14 cellular contexts compared by ENCODE assay signal in the genomic region with DNA sequence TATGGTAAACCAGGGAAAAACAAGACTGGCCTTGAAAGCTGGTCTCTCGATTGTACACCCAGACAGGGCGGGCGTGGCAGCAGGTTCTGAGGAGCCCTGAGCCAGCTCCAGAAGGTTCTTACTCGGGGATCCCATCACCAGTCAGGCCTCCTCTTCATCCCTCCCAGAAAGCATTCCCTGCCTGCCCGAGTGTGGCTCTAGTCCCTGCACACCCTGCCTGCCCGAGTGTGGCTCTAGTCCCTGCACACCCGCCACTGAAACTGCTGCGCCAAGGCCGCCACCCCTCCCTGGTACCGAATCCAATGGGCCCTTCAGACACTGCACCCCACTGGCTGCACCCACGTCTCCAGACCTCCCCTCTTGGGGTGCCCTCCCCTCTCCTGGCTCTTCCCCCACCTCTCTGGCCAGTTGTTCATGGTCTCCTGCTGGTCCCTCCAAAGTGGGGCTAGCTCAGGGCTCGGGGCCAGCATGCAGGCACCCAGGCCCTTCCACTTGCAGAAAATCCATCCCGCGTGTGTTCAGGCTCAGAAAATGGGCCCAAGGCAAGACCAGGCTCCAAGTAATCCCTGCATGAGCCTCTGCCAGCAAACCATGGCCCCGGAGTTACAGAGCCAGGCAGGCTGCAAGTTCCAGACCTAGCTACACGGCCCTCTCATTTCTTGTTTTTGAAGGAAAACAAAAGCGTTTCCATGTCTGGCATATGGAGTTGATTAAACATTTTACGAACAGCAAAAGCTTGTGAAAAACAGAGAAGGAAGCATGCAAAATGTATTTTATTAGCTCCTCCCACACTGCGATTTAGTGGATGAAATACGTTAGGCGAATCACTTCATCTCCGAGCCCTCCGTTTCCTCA. TPM values are rescaled to one million over a fixed set of nuclear protein-coding genes. Genes with fewer than 3 reads are reported as not detected.
DNase-seq lines count a peak whose midpoint lies in the region; ATAC-seq and TF ChIP-seq lines count a peak whose summit lies in the region.
"Had no signal": no experiment of that assay in that cellular context is flagged by ENCODE, and none has a peak within 500 bp of the region (broad histone marks: within the 10 kb centered on the region; RNA-seq: fewer than 3 reads in every experiment).

No MANE protein-coding gene starts in this region.

- H3K4me3 Mint-ChIP-seq in natural killer cell treated with Interleukin-12 subunit alpha and Interleukin-12 subunit beta and Interleukin-15 and Interleukin-18, amount 100 ng/mL, for 72 hours, result no peak overlapping the region
- no peak overlapping the region for H3K4me3 Mint-ChIP-seq in natural killer cell
- H3K4me3 Mint-ChIP-seq in dendritic cell treated with granulocyte-macrophage colony-stimulating factor and Interleukin-4, amounts not matched to agents 40 ng/mL and 50 ng/mL, for 4 days, result no peak overlapping the region
- H3K4me3 Mint-ChIP-seq in neural crest cell, result no peak overlapping the region
- no peak overlapping the region for H3K4me3 Mint-ChIP-seq in nephron progenitor cell
- H3K4me3 Mint-ChIP-seq: activated B cell treated with CpG ODN at 0.5 μM for 24 hours had no signal

- H3K9me3 Mint-ChIP-seq in natural killer cell treated with Interleukin-12 subunit alpha and Interleukin-12 subunit beta and Interleukin-15 and Interleukin-18, amount 100 ng/mL, for 72 hours, result no peaks in the 10 kb centered on the region
- H3K9me3 Mint-ChIP-seq in natural killer cell (no peaks in the 10 kb centered on the region), neural crest cell (no peaks in the 10 kb centered on the region), nephron progenitor cell (no peaks in the 10 kb centered on the region)
- H3K9me3 Mint-ChIP-seq in dendritic cell treated with granulocyte-macrophage colony-stimulating factor and Interleukin-4, amounts not matched to agents 40 ng/mL and 50 ng/mL, for 4 days, result no peaks in the 10 kb centered on the region
- H3K9me3 Mint-ChIP-seq: activated B cell treated with CpG ODN at 0.5 μM for 24 hours had no signal

- intact Hi-C loops in natural killer cell (cut with micrococcal nuclease), result no loop called here
- intact Hi-C loops in dendritic cell treated with granulocyte-macrophage colony-stimulating factor and Interleukin-4, amounts not matched to agents 40 ng/mL and 50 ng/mL, for 4 days (cut with micrococcal nuclease), result no loop called here

- DNase-seq in natural killer cell treated with Interleukin-12 subunit alpha and Interleukin-12 subunit beta and Interleukin-15 and Interleukin-18, amount 100 ng/mL, for 72 hours (ENCODE audit: low spot score), result peak; percentile 42
- DNase-seq in natural killer cell, result no peak
- no peak for DNase-seq in neural crest cell (ENCODE audit: low read depth, low spot score)
- no peak for DNase-seq in nephron progenitor cell
- DNase-seq: activated B cell treated with CpG ODN at 0.5 μM for 24 hours; activated T-cell treated with anti-CD3 and anti-CD28 coated beads, Interleukin-2, amount 50 U/mL, for 1 hour; DMS 273 treated with DMSO at 0.1 percent for 48 hours; effector memory CD4-positive, alpha-beta T cell; NCI-H1694; SJCRH30 had no signal

- no peaks in the 10 kb centered on the region for H3K27me3 Mint-ChIP-seq in natural killer cell treated with Interleukin-12 subunit alpha and Interleukin-12 subunit beta and Interleukin-15 and Interleukin-18, amount 100 ng/mL, for 72 hours
- H3K27me3 Mint-ChIP-seq in natural killer cell (ENCODE audit: low read depth in 2 of 2) (no peaks in the 10 kb centered on the region), neural crest cell (ENCODE audit: low read depth) (no peaks in the 10 kb centered on the region), nephron progenitor cell (ENCODE audit: low read depth, poor library complexity) (peaks cover 16% of the 10 kb centered on the region)
- H3K27me3 Mint-ChIP-seq in dendritic cell treated with granulocyte-macrophage colony-stimulating factor and Interleukin-4, amounts not matched to agents 40 ng/mL and 50 ng/mL, for 4 days, result no peaks in the 10 kb centered on the region
- H3K27me3 Mint-ChIP-seq: activated B cell treated with CpG ODN at 0.5 μM for 24 hours had no signal

- TF ChIP-seq CTCF in natural killer cell (IDR thresholded peaks at IDR 0.05) (no peak), neural crest cell (conservative IDR thresholded peaks at IDR 0.05) (no peak), nephron progenitor cell (IDR thresholded peaks at IDR 0.05) (no peak)

- ATAC-seq in natural killer cell treated with Interleukin-12 subunit alpha and Interleukin-12 subunit beta and Interleukin-15 and Interleukin-18, amount 100 ng/mL, for 72 hours, result no peak
- ATAC-seq in natural killer cell, result no peak
- ATAC-seq in GM18870 (IDR thresholded peaks at IDR 0.05; ENCODE audit: unreplicated experiment), result no peak
- no peak for ATAC-seq in HG03045 (IDR thresholded peaks at IDR 0.05; ENCODE audit: unreplicated experiment)
- no peak for ATAC-seq in HG03159 (IDR thresholded peaks at IDR 0.05; ENCODE audit: unreplicated experiment)

- H3K4me1 Mint-ChIP-seq in natural killer cell treated with Interleukin-12 subunit alpha and Interleukin-12 subunit beta and Interleukin-15 and Interleukin-18, amount 100 ng/mL, for 72 hours (ENCODE audit: low read depth in 2 of 2), result peaks cover 0 to 13% of the 10 kb centered on the region in 2 donors
- H3K4me1 Mint-ChIP-seq in natural killer cell, result peaks cover 6 to 7% of the 10 kb centered on the region in 2 donors
- peaks cover 72% of the 10 kb centered on the region for H3K4me1 Mint-ChIP-seq in dendritic cell treated with granulocyte-macrophage colony-stimulating factor and Interleukin-4, amounts not matched to agents 40 ng/mL and 50 ng/mL, for 4 days (ENCODE audit: low read depth)
- H3K4me1 Mint-ChIP-seq in neural crest cell, result peaks cover 52% of the 10 kb centered on the region
- peaks cover 68% of the 10 kb centered on the region for H3K4me1 Mint-ChIP-seq in nephron progenitor cell

- peak overlapping the region in 1 of 2 donors; percentile 48 for H3K27ac Mint-ChIP-seq in natural killer cell treated with Interleukin-12 subunit alpha and Interleukin-12 subunit beta and Interleukin-15 and Interleukin-18, amount 100 ng/mL, for 72 hours
- H3K27ac Mint-ChIP-seq in natural killer cell, result no peak overlapping the region
- peak overlapping the region; percentile 92 for H3K27ac Mint-ChIP-seq in dendritic cell treated with granulocyte-macrophage colony-stimulating factor and Interleukin-4, amounts not matched to agents 40 ng/mL and 50 ng/mL, for 4 days
- peak overlapping the region; percentile 50 for H3K27ac Mint-ChIP-seq in neural crest cell (ENCODE audit: unreplicated experiment)
- no peak overlapping the region for H3K27ac Mint-ChIP-seq in nephron progenitor cell
- H3K27ac Mint-ChIP-seq: activated B cell treated with CpG ODN at 0.5 μM for 24 hours had no signal

- no peaks in the 10 kb centered on the region for H3K36me3 Mint-ChIP-seq in natural killer cell treated with Interleukin-12 subunit alpha and Interleukin-12 subunit beta and Interleukin-15 and Interleukin-18, amount 100 ng/mL, for 72 hours
- H3K36me3 Mint-ChIP-seq in natural killer cell (no peaks in the 10 kb centered on the region), neural crest cell (ENCODE audit: low read depth) (no peaks in the 10 kb centered on the region), nephron progenitor cell (ENCODE audit: low read depth) (no peaks in the 10 kb centered on the region)
- H3K36me3 Mint-ChIP-seq in dendritic cell treated with granulocyte-macrophage colony-stimulating factor and Interleukin-4, amounts not matched to agents 40 ng/mL and 50 ng/mL, for 4 days (ENCODE audit: low read depth), result peaks cover 76% of the 10 kb centered on the region

RNA-seq across cellular contexts. Expression of a gene that starts 29.9 kb away (rescaled TPM):
- total RNA-seq in natural killer cell treated with Interleukin-12 subunit alpha and Interleukin-12 subunit beta and Interleukin-15 and Interleukin-18, amount 100 ng/mL, for 72 hours, result 10 to 100 TPM; 54.1 to 55.2 TPM
- total RNA-seq in natural killer cell, result 10 to 100 TPM; 32.6 to 39.1 (median 38.4) TPM
- 56.9 and 60.2 TPM in 2 replicates for total RNA-seq in neural crest cell

RNA-seq across cellular contexts. Expression of a gene that starts 47.1 kb away (rescaled TPM):
- 100 to 1,000 TPM; 124 to 185 TPM for total RNA-seq in natural killer cell treated with Interleukin-12 subunit alpha and Interleukin-12 subunit beta and Interleukin-15 and Interleukin-18, amount 100 ng/mL, for 72 hours
- total RNA-seq in natural killer cell (10 to 100 TPM; 63.9 to 99.4 (median 98.6) TPM), neural crest cell (115 and 128 TPM in 2 replicates)

Comparison
In these comparisons a context has a peak if more than half of its experiments do, and no peak if none do; other contexts are left out.
1. H3K27ac Mint-ChIP-seq: peak in dendritic cell treated with granulocyte-macrophage colony-stimulating factor and Interleukin-4, amounts not matched to agents 40 ng/mL and 50 ng/mL, for 4 days (single experiment) and neural crest cell (single experiment); none in natural killer cell (0 of 2) and nephron progenitor cell (single experiment).